ENCODE assay signal across 8 cellular contexts in the genomic region with DNA sequence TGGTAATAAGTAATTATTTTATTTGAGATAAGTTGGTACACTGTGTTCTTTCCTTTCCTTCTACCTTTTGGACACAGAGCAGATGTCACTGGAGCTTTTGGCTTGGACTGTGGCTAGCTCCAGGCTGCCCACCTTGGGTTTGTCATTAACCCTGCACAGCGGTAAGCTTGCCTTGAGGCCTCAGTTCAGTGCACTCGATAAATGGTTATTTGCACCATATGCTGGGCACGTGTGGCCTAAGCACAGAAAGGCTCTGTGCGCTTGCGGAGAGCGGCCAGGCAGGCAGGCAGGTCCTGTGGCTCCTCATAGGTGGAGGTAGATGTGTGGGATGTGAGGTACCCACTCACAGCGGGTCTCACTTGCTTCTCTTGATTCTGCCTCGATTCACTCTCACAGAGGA.
"Had no signal": no experiment of that assay in that cellular context is flagged by ENCODE, and none has a peak within 500 bp of the region (broad histone marks: within the 10 kb centered on the region; RNA-seq: fewer than 3 reads in every experiment).

No MANE protein-coding gene starts in this region.

- DNase-seq: GM23248, GOT3, H7, HFFc6 had no signal

- H3K4me3 ChIP-seq: GM23248, HAP-1 had no signal

- H3K4me1 ChIP-seq: HAP-1 had no signal

- H3K27ac Mint-ChIP-seq: HFFc6 had no signal

- H3K9me3 ChIP-seq: HAP-1 had no signal

- H3K9me3 Mint-ChIP-seq: HFFc6 had no signal

- ATAC-seq: HCT116, HepG2 had no signal

- H3K36me3 ChIP-seq: HAP-1 had no signal

- H3K27ac ChIP-seq: GM23248, HL-60 had no signal

- H3K4me3 Mint-ChIP-seq: HFFc6 had no signal

- H3K9ac ChIP-seq: GM23248 had no signal

- H2AFZ ChIP-seq: GM23248 had no signal
